21 cellular contexts compared by ENCODE assay signal in genomic region chr1:202597090-202597761, GRCh38.
"Had no signal": no experiment of that assay in that cellular context is flagged by ENCODE, and none has a peak within 500 bp of the region (broad histone marks: within the 10 kb centered on the region; RNA-seq: fewer than 3 reads in every experiment).

No MANE protein-coding gene starts in this region.

- H2AFZ ChIP-seq: parathyroid adenoma had no signal

- FAIRE-seq: endometrium, kidney, urothelium cell line had no signal

- H3K36me3 ChIP-seq: brain microvascular endothelial cell had no signal

- H3K27ac ChIP-seq: brain microvascular endothelial cell, coronary artery, neutrophil, parathyroid adenoma had no signal

- ATAC-seq: activated CD8-positive, alpha-beta T cell treated with anti-CD3 and anti-CD28 coated beads for 36 hours; activated naive CD8-positive, alpha-beta T cell treated with anti-CD3 and anti-CD28 coated beads, Interleukin-2, amount 50 U/mL, for 24 hours; left lobe of liver; natural killer cell had no signal

- H3K9me3 ChIP-seq: neutrophil, tibial artery had no signal

- H3K4me3 ChIP-seq: coronary artery, lung, tibial artery had no signal

- H3K27me3 ChIP-seq: brain microvascular endothelial cell, neutrophil, tibial artery had no signal

- DNase-seq: activated CD4-positive, alpha-beta T cell treated with anti-CD3 and anti-CD28 coated beads, Interleukin-2, amount 10 ng/mL, durations not matched to agents 24 days and 14 days; activated CD8-positive, alpha-beta T cell treated with anti-CD3 and anti-CD28 coated beads for 36 hours; activated naive CD4-positive, alpha-beta T cell treated with anti-CD3 and anti-CD28 coated beads, Interleukin-2, amount 10 ng/mL, durations not matched to agents 7 days and 5 days; activated naive CD8-positive, alpha-beta T cell treated with anti-CD3 and anti-CD28 coated beads, Interleukin-2, amount 50 U/mL, for 24 hours; activated T-cell treated with anti-CD3 and anti-CD28 coated beads, Interleukin-2, amount 50 U/mL, for 24 hours; anterior cingulate cortex; brain microvascular endothelial cell; erythroblast; foreskin melanocyte; head of caudate nucleus; natural killer cell; stimulated activated naive CD4-positive, alpha-beta T cell treated with Interleukin-2 at 50 U/mL for 16 hours; tibial artery had no signal

- H3K79me2 ChIP-seq: parathyroid adenoma had no signal
